8 cellular contexts compared by ENCODE assay signal in genomic region chr19:39038098-39038497, GRCh38. TPM values are rescaled to one million over a fixed set of nuclear protein-coding genes. Genes with fewer than 3 reads are reported as not detected.
DNase-seq lines count a peak whose midpoint lies in the region; ATAC-seq, FAIRE-seq and TF ChIP-seq lines count a peak whose summit lies in the region.

No MANE protein-coding gene starts in this region.

- DNase-seq in COLO829 (ENCODE audit: low spot score) (peak; percentile 71), HT-29 (ENCODE audit: low spot score) (peak; percentile 83), amygdala (lab: John Stamatoyannopoulos, UW) (peak in 29 of 56 donors; percentile 1 to 63 (median 15)), HepG2 (ENCODE audit: low spot score) (peak; percentile 61), NCI-H510A treated with DMSO at 0.1 percent for 48 hours (lab: John Stamatoyannopoulos, UW) (no peak)
- DNase-seq in CD8-positive, alpha-beta T cell: no peak
- DNase-seq in activated CD8-positive, alpha-beta memory T cell treated with anti-CD3 and anti-CD28 coated beads for 24 hours: no peak

- POLR2A ChIA-PET in HepG2 (lab: Yijun Ruan, JAX): no interaction called here
- POLR2A ChIA-PET in CD8-positive, alpha-beta T cell (lab: Charles Lee): no interaction called here

- H3K9me3 ChIP-seq in HepG2 (ENCODE audit: low read length): no peaks in the 10 kb centered on the region
- no peaks in the 10 kb centered on the region for H3K9me3 ChIP-seq in CD8-positive, alpha-beta T cell (ENCODE audit: low read length)

- H3K9me3 Mint-ChIP-seq in CD8-positive, alpha-beta T cell: no peaks in the 10 kb centered on the region

- peak overlapping the region; percentile 56 for H2AFZ ChIP-seq in HepG2 (ENCODE audit: low read length)

- CTCF ChIA-PET in HepG2 (lab: Yijun Ruan, JAX; ENCODE audit: low intra/inter-chr PET ratio, low total read pairs): interaction anchor here (1.5 kb wide), 1 partner anchor 76 kb away, joined by 7 read pairs; no protein-coding TSS in a partner anchor
- CTCF ChIA-PET in CD8-positive, alpha-beta T cell (lab: Charles Lee): interaction anchor here (1.0 kb wide), 1 partner anchor 10 kb away, joined by 3 read pairs; no protein-coding TSS in a partner anchor

- no peaks in the 10 kb centered on the region for H3K36me3 Mint-ChIP-seq in CD8-positive, alpha-beta T cell

- H3K4me3 ChIP-seq in HepG2 (replicated peaks in 1 of 3; ENCODE audit: insufficient read depth in 1 of 3, low read depth in 2 of 3, low read length in 3 of 3): peak overlapping the region in 1 of 3 experiments; percentile 46; a peak in 2 of 6 replicates
- H3K4me3 ChIP-seq in CD8-positive, alpha-beta T cell (ENCODE audit: low read depth, low read length): no peak overlapping the region

- no peak overlapping the region for H3K27ac Mint-ChIP-seq in CD8-positive, alpha-beta T cell

- in situ Hi-C loops in HepG2 (cut with HindIII; ENCODE audit: extremely low pct_ligation_motif_present, low pct_unique_long_range_greater_than_20kb): loop anchor here (5.0 kb wide), 1 partner anchor 61 kb away; the partner anchor contains the start of gene FBXO17

- TF ChIP-seq RAD21 in HepG2 (CRISPR knock-in tag; IDR thresholded peaks at IDR 0.05): 0 out of 2 replicates have a peak, but pooled peaks have one; percentile 32

- peak; percentile 98 for ATAC-seq in HepG2
- no peak for ATAC-seq in GM18907 (IDR thresholded peaks at IDR 0.05; ENCODE audit: unreplicated experiment)
- no peak for ATAC-seq in CD8-positive, alpha-beta T cell

- no peak overlapping the region for H3K9ac ChIP-seq in HepG2 (ENCODE audit: insufficient read depth, low read depth, low read length)

- TF ChIP-seq POLR2A in HepG2 (IDR thresholded peaks at IDR 0.05; ENCODE audit: insufficient read depth in 1 of 2, low read depth in 2 of 2, low read length in 2 of 2): no peak

- WGBS in HepG2 (ENCODE audit: low lambda C conversion rate): 1% methylated on average over 9 of the region's 9 CpGs

- intact Hi-C loops in HepG2 (cut with micrococcal nuclease; ENCODE audit: unreplicated experiment): loop anchor here (5.0 kb wide), 1 partner anchor 76 kb away; no protein-coding TSS in a partner anchor
- intact Hi-C loops in CD8-positive, alpha-beta T cell (cut with DNase I, micrococcal nuclease): no loop called here

- H3K36me3 ChIP-seq in HepG2 (replicated peaks in 1 of 2; ENCODE audit: control insufficient read depth in 1 of 2, insufficient read depth in 2 of 2, low read length in 2 of 2): no peaks in the 10 kb centered on the region
- H3K36me3 ChIP-seq in CD8-positive, alpha-beta T cell (ENCODE audit: insufficient read depth, low read length): no peaks in the 10 kb centered on the region

- peaks cover 3% of the 10 kb centered on the region for H3K27me3 Mint-ChIP-seq in CD8-positive, alpha-beta T cell (ENCODE audit: low read depth)

- no peak overlapping the region for H3K27ac ChIP-seq in HepG2 (ENCODE audit: extremely low read length, insufficient read depth, low read length)
- no peak overlapping the region for H3K27ac ChIP-seq in CD8-positive, alpha-beta T cell (ENCODE audit: low read depth, low read length)

- no peaks in the 10 kb centered on the region for H3K4me1 Mint-ChIP-seq in CD8-positive, alpha-beta T cell (ENCODE audit: low read depth)

- peak; percentile 79 for TF ChIP-seq CTCF in HepG2 (CRISPR knock-in tag; IDR thresholded peaks at IDR 0.05)
- no peak for TF ChIP-seq CTCF in CD8-positive, alpha-beta T cell (IDR thresholded peaks at IDR 0.05)

- TF ChIP-seq EP300 in HepG2 (IDR thresholded peaks at IDR 0.05; ENCODE audit: low read depth in 2 of 2, low read length in 2 of 2) (no peak), HepG2 (CRISPR knock-in tag; IDR thresholded peaks at IDR 0.05; ENCODE audit: borderline replicate concordance) (no peak)

- H3K79me2 ChIP-seq in HepG2 (ENCODE audit: insufficient read depth, low read length): no peaks in the 10 kb centered on the region

- H3K4me3 Mint-ChIP-seq in CD8-positive, alpha-beta T cell: no peak overlapping the region

- peaks cover 25% of the 10 kb centered on the region for H3K4me1 ChIP-seq in HepG2 (ENCODE audit: insufficient read depth, low read length)
- no peaks in the 10 kb centered on the region for H3K4me1 ChIP-seq in CD8-positive, alpha-beta T cell (ENCODE audit: insufficient read depth, low read length)

- peak; percentile 52 for FAIRE-seq in HepG2 (lab: Jason Lieb, UNC)

- H4K20me1 ChIP-seq in HepG2 (ENCODE audit: insufficient read depth, low read length): no peaks in the 10 kb centered on the region

- no peaks in the 10 kb centered on the region; a peak in 2 of 5 replicates for H3K27me3 ChIP-seq in HepG2 (ENCODE audit: control insufficient read depth in 1 of 2, insufficient read depth in 2 of 2, low read length in 2 of 2)
- H3K27me3 ChIP-seq in CD8-positive, alpha-beta T cell (ENCODE audit: insufficient read depth, low read length): no peaks in the 10 kb centered on the region

- H3K4me2 ChIP-seq in HepG2 (ENCODE audit: low read depth, low read length): peak overlapping the region; percentile 63

- no TSS peak for BruUV-seq in HepG2 (replicated peaks; lab: Mats Ljungman, UMichigan)

TF ChIP-seq in HepG2, 621 proteins besides CTCF, POLR2A, EP300 and RAD21 (continues in another document):
- no peak for TF ChIP-seq CREB3 (CRISPR knock-in tag; IDR thresholded peaks at IDR 0.05)
- no peak for TF ChIP-seq LBX2 (CRISPR knock-in tag; IDR thresholded peaks at IDR 0.05; ENCODE audit: borderline replicate concordance)
- no peak for TF ChIP-seq ZNF546 (CRISPR knock-in tag; conservative IDR thresholded peaks at IDR 0.05)
- no peak for TF ChIP-seq ZNF124 (CRISPR knock-in tag; IDR thresholded peaks at IDR 0.05)

RNA-seq across cellular contexts. Expression of gene FBXO27, which starts 5.7 kb away (rescaled TPM):
- total RNA-seq in HT-29 (2014; rRNA removed; shearing (Covaris generic)): not detected in 2 replicates
- 0.15 and 0.49 TPM in 2 replicates for total RNA-seq in HepG2 (2016; rRNA removed; fragmentation: Illumina TruSeq; extraction: Trizol)
- total RNA-seq in HepG2 (2016; cell fraction: cytosol; rRNA removed; fragmentation: Illumina TruSeq; extraction: Trizol; ENCODE audit: low read depth): 0.20 and 0.26 TPM in 2 replicates
- 0.27 and 0.35 TPM in 2 replicates for total RNA-seq in HepG2 (2016; cell fraction: insoluble cytoplasmic fraction; rRNA removed; fragmentation: Illumina TruSeq; extraction: Trizol)
- total RNA-seq in HepG2 (2016; cell fraction: membrane; rRNA removed; fragmentation: Illumina TruSeq; extraction: Trizol): 0.17 and 0.34 TPM in 2 replicates
- not detected in 2 replicates for total RNA-seq in HepG2 (2016; cell fraction: nucleus; rRNA removed; fragmentation: Illumina TruSeq; extraction: Trizol)
- polyA plus RNA-seq in HepG2 (2011; rRNA removed): 2.0 and 2.8 TPM in 2 replicates
- 1.7 and 2.8 TPM in 2 replicates for polyA plus RNA-seq in HepG2 (2011; cell fraction: cytosol; rRNA removed)
- 1.4 and 1.7 TPM in 2 replicates for polyA plus RNA-seq in HepG2 (2011; cell fraction: nucleus; rRNA removed)
- polyA plus RNA-seq in HepG2 (2012): 0.99 and 1.1 TPM in 2 replicates
- polyA plus RNA-seq in HepG2 (2016; cell fraction: cytosol; fragmentation: Illumina TruSeq; extraction: Trizol; ENCODE audit: low read depth): 0.10 TPM in 1 of 2 replicates, not detected in the other
- polyA plus RNA-seq in HepG2 (2016; cell fraction: insoluble cytoplasmic fraction; fragmentation: Illumina TruSeq; extraction: Trizol; ENCODE audit: low read depth): 0.73 and 1.2 TPM in 2 replicates
- 0.48 TPM in 2 replicates for polyA plus RNA-seq in HepG2 (2016; cell fraction: membrane; fragmentation: Illumina TruSeq; extraction: Trizol; ENCODE audit: low read depth)
- 0.53 and 1.7 TPM in 2 replicates for polyA plus RNA-seq in HepG2 (2016; cell fraction: nucleus; fragmentation: Illumina TruSeq; extraction: Trizol; ENCODE audit: insufficient read depth, low read depth)
- 0.23 and 2.3 TPM in 2 replicates for polyA minus RNA-seq in HepG2 (2011; rRNA and poly(A)+ RNA removed; ENCODE audit: low replicate concordance)
- polyA minus RNA-seq in HepG2 (2011; cell fraction: cytosol; rRNA and poly(A)+ RNA removed): not detected in 2 replicates
- polyA minus RNA-seq in HepG2 (2011; cell fraction: nucleus; rRNA and poly(A)+ RNA removed): 0.26 and 1.9 TPM in 2 replicates
- total RNA-seq in CD8-positive, alpha-beta T cell: not detected

RNA-seq across cellular contexts. Expression of gene ACP7, which starts 46.1 kb away (rescaled TPM):
- total RNA-seq in HT-29 (2014; rRNA removed; shearing (Covaris generic)): not detected in 2 replicates
- not detected in 2 replicates for total RNA-seq in HepG2 (2016; rRNA removed; fragmentation: Illumina TruSeq; extraction: Trizol)
- not detected in 2 replicates for total RNA-seq in HepG2 (2016; cell fraction: cytosol; rRNA removed; fragmentation: Illumina TruSeq; extraction: Trizol; ENCODE audit: low read depth)
- total RNA-seq in HepG2 (2016; cell fraction: insoluble cytoplasmic fraction; rRNA removed; fragmentation: Illumina TruSeq; extraction: Trizol): not detected in 2 replicates
- not detected in 2 replicates for total RNA-seq in HepG2 (2016; cell fraction: membrane; rRNA removed; fragmentation: Illumina TruSeq; extraction: Trizol)
- not detected in 2 replicates for total RNA-seq in HepG2 (2016; cell fraction: nucleus; rRNA removed; fragmentation: Illumina TruSeq; extraction: Trizol)
- 0.03 TPM in 1 of 2 replicates, not detected in the other for polyA plus RNA-seq in HepG2 (2011; rRNA removed)
- not detected in 2 replicates for polyA plus RNA-seq in HepG2 (2011; cell fraction: cytosol; rRNA removed)
- not detected in 2 replicates for polyA plus RNA-seq in HepG2 (2011; cell fraction: nucleus; rRNA removed)
- not detected in 2 replicates for polyA plus RNA-seq in HepG2 (2012)
- not detected in 2 replicates for polyA plus RNA-seq in HepG2 (2016; cell fraction: cytosol; fragmentation: Illumina TruSeq; extraction: Trizol; ENCODE audit: low read depth)
- not detected in 2 replicates for polyA plus RNA-seq in HepG2 (2016; cell fraction: insoluble cytoplasmic fraction; fragmentation: Illumina TruSeq; extraction: Trizol; ENCODE audit: low read depth)
- not detected in 2 replicates for polyA plus RNA-seq in HepG2 (2016; cell fraction: membrane; fragmentation: Illumina TruSeq; extraction: Trizol; ENCODE audit: low read depth)
- polyA plus RNA-seq in HepG2 (2016; cell fraction: nucleus; fragmentation: Illumina TruSeq; extraction: Trizol; ENCODE audit: insufficient read depth, low read depth): not detected in 2 replicates
- not detected in 2 replicates for polyA minus RNA-seq in HepG2 (2011; rRNA and poly(A)+ RNA removed; ENCODE audit: low replicate concordance)
- polyA minus RNA-seq in HepG2 (2011; cell fraction: cytosol; rRNA and poly(A)+ RNA removed): not detected in 2 replicates
- polyA minus RNA-seq in HepG2 (2011; cell fraction: nucleus; rRNA and poly(A)+ RNA removed): not detected in 2 replicates
- total RNA-seq in CD8-positive, alpha-beta T cell: not detected

Comparison
In these comparisons a context has a peak if more than half of its experiments do, and no peak if none do; other contexts are left out.
1. DNase-seq: peak in COLO829 (single experiment), HT-29 (single experiment), amygdala (29 of 56) and HepG2 (single experiment); none in NCI-H510A treated with DMSO at 0.1 percent for 48 hours (single experiment), CD8-positive, alpha-beta T cell (0 of 7) and activated CD8-positive, alpha-beta memory T cell treated with anti-CD3 and anti-CD28 coated beads for 24 hours (single experiment).